8 cellular contexts compared by ENCODE assay signal in the genomic region with DNA sequence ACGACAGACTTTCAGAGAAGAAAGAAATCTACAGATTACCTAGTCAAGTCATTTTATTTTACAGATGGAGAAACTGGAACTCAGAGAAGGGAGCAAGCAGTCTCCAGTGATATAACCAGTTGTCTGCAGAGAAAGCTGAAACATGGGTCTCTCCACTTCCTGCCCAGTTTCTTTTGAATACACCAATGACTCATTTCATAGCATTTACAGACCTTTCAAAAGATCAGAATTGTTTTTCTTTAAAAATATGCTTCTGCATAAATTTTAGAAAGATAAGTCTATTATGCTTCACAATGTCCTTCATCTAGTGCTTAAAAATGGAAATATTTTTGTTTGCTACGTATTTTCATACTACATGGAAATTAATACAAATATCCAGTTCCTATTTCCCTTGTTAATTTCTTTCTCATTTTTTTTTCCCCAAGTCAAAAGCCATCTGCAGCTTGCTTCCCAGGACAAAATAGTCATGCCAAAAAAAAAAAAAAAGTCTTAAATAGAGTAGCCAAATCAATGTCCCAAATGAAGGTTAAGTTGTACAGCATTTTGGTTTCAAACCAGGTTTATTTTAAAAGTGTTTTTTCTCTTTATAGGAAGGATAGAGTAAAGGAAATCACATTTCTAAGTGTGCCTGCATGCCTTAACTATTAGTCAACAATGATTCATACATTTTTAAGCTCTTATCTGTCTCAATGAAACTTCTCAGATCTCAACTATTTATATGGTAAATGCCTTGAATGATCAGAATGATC. TPM values are rescaled to one million over a fixed set of nuclear protein-coding genes. Genes with fewer than 3 reads are reported as not detected.
DNase-seq lines count a peak whose midpoint lies in the region; ATAC-seq and TF ChIP-seq lines count a peak whose summit lies in the region.

No MANE protein-coding gene starts in this region.

- intact Hi-C loops in natural killer cell (cut with micrococcal nuclease) = loop anchor here (1.0 to 2.0 kb wide), 2 partner anchors 11 to 78 kb away; no protein-coding TSS in a partner anchor

- H3K4me1 Mint-ChIP-seq in chondrocyte (ENCODE audit: low read depth) = peaks cover 55% of the 10 kb centered on the region
- H3K4me1 Mint-ChIP-seq in natural killer cell = peaks cover 27 to 30% of the 10 kb centered on the region in 2 donors

- peak; percentile 74 for ATAC-seq in HG02623 (IDR thresholded peaks at IDR 0.05; ENCODE audit: unreplicated experiment)
- ATAC-seq in natural killer cell = peak; percentile 42 to 61 (median 44)

- H3K36me3 Mint-ChIP-seq in chondrocyte (ENCODE audit: low read depth) (no peaks in the 10 kb centered on the region), natural killer cell (no peaks in the 10 kb centered on the region)

- peak; percentile 15 to 23 for DNase-seq in activated CD4-positive, alpha-beta T cell treated with anti-CD3 and anti-CD28 coated beads for 4 hours
- DNase-seq in activated CD4-positive, alpha-beta T cell treated with anti-CD3 and anti-CD28 coated beads for 1 hour = no peak
- peak; percentile 57 for DNase-seq in MV-4-11 (lab: John Stamatoyannopoulos, UW)
- no peak for DNase-seq in chondrocyte (ENCODE audit: low spot score)
- DNase-seq in natural killer cell = no peak
- no peak for DNase-seq in C1 segment of cervical spinal cord (lab: John Stamatoyannopoulos, UW)
- DNase-seq in NCI-H345 (lab: John Stamatoyannopoulos, UW) = no peak

- peaks cover 7% of the 10 kb centered on the region for H3K9me3 Mint-ChIP-seq in chondrocyte (ENCODE audit: low read depth)
- no peaks in the 10 kb centered on the region for H3K9me3 Mint-ChIP-seq in natural killer cell

- H3K27me3 Mint-ChIP-seq in chondrocyte (ENCODE audit: low read depth) = no peaks in the 10 kb centered on the region
- H3K27me3 Mint-ChIP-seq in natural killer cell (ENCODE audit: low read depth in 2 of 2) = no peaks in the 10 kb centered on the region

- TF ChIP-seq CTCF in chondrocyte (IDR thresholded peaks at IDR 0.05) (no peak), natural killer cell (IDR thresholded peaks at IDR 0.05) (no peak)

- H3K4me3 Mint-ChIP-seq in chondrocyte (ENCODE audit: unreplicated experiment) (peak overlapping the region; percentile 18), natural killer cell (peak overlapping the region; percentile 69)

- H3K27ac Mint-ChIP-seq in chondrocyte (ENCODE audit: unreplicated experiment) (peak overlapping the region; percentile 87), natural killer cell (peak overlapping the region; percentile 83 to 88)

RNA-seq across cellular contexts. Expression of gene ARHGAP18, which starts 36.9 kb away (rescaled TPM):
- 8.0 to 14.0 TPM (median 10.3 TPM) in 3 replicates for total RNA-seq in chondrocyte
- 10 to 100 TPM; 11.5 to 12.5 (median 11.8) TPM for total RNA-seq in natural killer cell

Comparison
In these comparisons a context has a peak if more than half of its experiments do, and no peak if none do; other contexts are left out.
1. DNase-seq: peak in activated CD4-positive, alpha-beta T cell treated with anti-CD3 and anti-CD28 coated beads for 4 hours (2 of 2) and MV-4-11 (single experiment); none in activated CD4-positive, alpha-beta T cell treated with anti-CD3 and anti-CD28 coated beads for 1 hour (single experiment), chondrocyte (single experiment), natural killer cell (single experiment), C1 segment of cervical spinal cord (0 of 14) and NCI-H345 (single experiment).